ENCODE assay signal across 22 cellular contexts in genomic region chr7:36285276-36285675, GRCh38.
DNase-seq lines count a peak whose midpoint lies in the region; ATAC-seq and TF ChIP-seq lines count a peak whose summit lies in the region.
"Had no signal": no experiment of that assay in that cellular context is flagged by ENCODE, and none has a peak within 500 bp of the region (broad histone marks: within the 10 kb centered on the region; RNA-seq: fewer than 3 reads in every experiment).

No MANE protein-coding gene starts in this region.

- no peaks in the 10 kb centered on the region for H3K27me3 Mint-ChIP-seq in T-helper 17 cell

- TF ChIP-seq CTCF in heart right ventricle (IDR thresholded peaks at IDR 0.05) (no peak), right atrium auricular region (IDR thresholded peaks at IDR 0.05) (no peak), liver (IDR thresholded peaks at IDR 0.05; ENCODE audit: low read depth, low read length, missing input control) (no peak), lower leg skin (IDR thresholded peaks at IDR 0.05) (no peak)

- no peaks in the 10 kb centered on the region for H3K27me3 ChIP-seq in heart right ventricle
- no peaks in the 10 kb centered on the region for H3K27me3 ChIP-seq in right atrium auricular region
- no peaks in the 10 kb centered on the region for H3K27me3 ChIP-seq in liver (ENCODE audit: control insufficient read depth in 4 of 4, insufficient read depth in 4 of 4, low read length in 3 of 4)
- H3K27me3 ChIP-seq: upper lobe of left lung had no signal

- no peaks in the 10 kb centered on the region for H3K36me3 Mint-ChIP-seq in T-helper 17 cell (ENCODE audit: low read depth)

- peaks cover 0 to 28% (median 0%) of the 10 kb centered on the region in 9 donors for H3K36me3 ChIP-seq in heart right ventricle
- H3K36me3 ChIP-seq in right atrium auricular region = no peaks in the 10 kb centered on the region
- peaks cover 0 to 3% (median 0%) of the 10 kb centered on the region in 4 donors for H3K36me3 ChIP-seq in liver (ENCODE audit: control insufficient read depth in 4 of 4, insufficient read depth in 3 of 4, low read depth in 1 of 4, low read length in 3 of 4)
- H3K36me3 ChIP-seq: upper lobe of left lung had no signal

- peak overlapping the region; percentile 100 for H3K27ac Mint-ChIP-seq in T-helper 17 cell
- H3K27ac Mint-ChIP-seq: mesothelial cell of epicardium had no signal

- peak overlapping the region in 6 of 10 donors; percentile 58 to 90 (median 76) for H3K27ac ChIP-seq in heart right ventricle
- H3K27ac ChIP-seq in right atrium auricular region = peak overlapping the region in 1 of 2 donors; percentile 5
- H3K27ac ChIP-seq in liver (ENCODE audit: low read depth in 1 of 2, low read length in 2 of 2) = no peak overlapping the region
- H3K27ac ChIP-seq in substantia nigra (ENCODE audit: low read depth, low read length, poor library complexity, severe bottlenecking) = peak overlapping the region; percentile 96

- TF ChIP-seq POLR2A in lower leg skin (IDR thresholded peaks at IDR 0.05) = no peak

- H3K4me3 Mint-ChIP-seq in T-helper 17 cell = no peak overlapping the region
- H3K4me3 Mint-ChIP-seq: mesothelial cell of epicardium, neural crest cell had no signal

- H3K9me3 ChIP-seq in heart right ventricle (no peaks in the 10 kb centered on the region), right atrium auricular region (no peaks in the 10 kb centered on the region), T-helper 17 cell (ENCODE audit: control insufficient read depth, low read length, poor library complexity, severe bottlenecking) (no peaks in the 10 kb centered on the region), liver (ENCODE audit: control insufficient read depth in 4 of 4, low read length in 3 of 4) (no peaks in the 10 kb centered on the region)
- H3K9me3 ChIP-seq: upper lobe of left lung had no signal

- intact Hi-C loops in heart right ventricle (cut with DNase I) = loop anchor here in 7 of 10 donors (5.0 to 10.0 kb wide), 5 partner anchors 73 to 130 kb away; partner anchors contain the start of gene EEPD1 (in 2 of the 7)
- intact Hi-C loops in lower leg skin (cut with DNase I; ENCODE audit: low total_unique reads) = loop anchor here (10.0 kb wide), 1 partner anchor 100 kb away; no protein-coding TSS in a partner anchor

- no peak overlapping the region for H3K4me3 ChIP-seq in heart right ventricle
- no peak overlapping the region for H3K4me3 ChIP-seq in right atrium auricular region
- no peak overlapping the region for H3K4me3 ChIP-seq in liver (ENCODE audit: low read depth in 1 of 3, low read length in 3 of 3)
- no peak overlapping the region for H3K4me3 ChIP-seq in lower leg skin (ENCODE audit: low read depth, poor library complexity, severe bottlenecking)
- H3K4me3 ChIP-seq: upper lobe of left lung had no signal

- H3K4me1 Mint-ChIP-seq in T-helper 17 cell = peaks cover 57% of the 10 kb centered on the region

- H3K9ac ChIP-seq in liver (ENCODE audit: low read depth in 1 of 2, low read length in 2 of 2) = no peak overlapping the region

- H3K4me1 ChIP-seq in heart right ventricle = peaks cover 2 to 88% (median 61%) of the 10 kb centered on the region in 9 donors
- H3K4me1 ChIP-seq in right atrium auricular region = peaks cover 0 to 39% of the 10 kb centered on the region in 2 donors
- H3K4me1 ChIP-seq in liver (ENCODE audit: control insufficient read depth in 4 of 4, insufficient read depth in 4 of 4, low read length in 3 of 4) = peaks cover 6 to 25% (median 10%) of the 10 kb centered on the region in 4 donors

- 68 to 83% methylated on average over 9 of the region's 9 CpGs for WGBS in heart right ventricle, 2 donors
- 76% methylated on average over 9 of the region's 9 CpGs for WGBS in liver
- WGBS in lower leg skin, 2 donors = 85 to 89% methylated on average over 8 to 9 of the region's 9 CpGs

- no peak for TF ChIP-seq RAD21 in liver (IDR thresholded peaks at IDR 0.05)

- ATAC-seq in heart right ventricle = no peak
- ATAC-seq in T-helper 17 cell = no peak
- no peak for ATAC-seq in GM21360 (IDR thresholded peaks at IDR 0.05; ENCODE audit: unreplicated experiment)

- DNase-seq in heart right ventricle (no peak), right atrium auricular region (ENCODE audit: low spot score) (no peak), T-helper 17 cell (no peak), substantia nigra (lab: John Stamatoyannopoulos, UW) (peak in 3 of 49 donors; percentile 18 to 26 (median 23)), islet precursor cell (no peak), lower leg skin (ENCODE audit: low spot score in 2 of 2) (no peak)
- DNase-seq: activated CD4-positive, CD25-positive, alpha-beta regulatory T cell treated with anti-CD3 and anti-CD28 coated beads, Interleukin-2, amount 50 U/mL, for 72 hours; activated CD8-positive, alpha-beta memory T cell treated with anti-CD3 and anti-CD28 coated beads, Interleukin-2, amount 50 U/mL, for 48 hours; activated gamma-delta T cell treated with Interleukin-2 at 50 U/mL for 16 hours; amygdala; central memory CD4-positive, alpha-beta T cell; hypothalamus; KG1; kidney glomerular epithelial cell; NCI-H1105; NCI-H526 treated with DMSO at 0.1 percent for 48 hours; stimulated activated naive CD4-positive, alpha-beta T cell treated with Interleukin-2 at 50 U/mL for 16 hours had no signal

TF ChIP-seq in liver, 16 proteins besides CTCF, POLR2A, EP300 and RAD21:
- TF ChIP-seq GABPA (IDR thresholded peaks at IDR 0.05 in 1 of 2, conservative IDR thresholded peaks at IDR 0.05 in 1 of 2) (no peak), EGR1 (IDR thresholded peaks at IDR 0.05; ENCODE audit: low read depth in 2 of 2) (no peak), NR2F2 (IDR thresholded peaks at IDR 0.05) (no peak), YY1 (IDR thresholded peaks at IDR 0.05) (no peak), REST (IDR thresholded peaks at IDR 0.05) (peak; percentile 95), ZBTB33 (IDR thresholded peaks at IDR 0.05) (no peak), HNF4G (IDR thresholded peaks at IDR 0.05) (no peak), FOXA2 (IDR thresholded peaks at IDR 0.05) (no peak)

Comparison
In these comparisons a context has a peak if more than half of its experiments do, and no peak if none do; other contexts are left out.
1. H3K27ac ChIP-seq: peak in heart right ventricle (6 of 10) and substantia nigra (single experiment); none in liver (0 of 2).